In genomic region chr12:119989619-119990381, GRCh38 we compare ENCODE assay signal across 8 cellular contexts. TPM values are rescaled to one million over a fixed set of nuclear protein-coding genes. Genes with fewer than 3 reads are reported as not detected.
DNase-seq lines count a peak whose midpoint lies in the region; ATAC-seq and TF ChIP-seq lines count a peak whose summit lies in the region.

No MANE protein-coding gene starts in this region.

- TF ChIP-seq CTCF in mesothelial cell of epicardium (IDR thresholded peaks at IDR 0.05; ENCODE audit: unreplicated experiment), result no peak

- H3K4me3 Mint-ChIP-seq in mesothelial cell of epicardium, result peak overlapping the region; percentile 63

- peaks cover 9% of the 10 kb centered on the region for H3K4me1 Mint-ChIP-seq in mesothelial cell of epicardium

- H3K27ac Mint-ChIP-seq in mesothelial cell of epicardium, result no peak overlapping the region

- DNase-seq in NCI-H2171 treated with DMSO at 0.1 percent for 48 hours (lab: John Stamatoyannopoulos, UW) (peak; percentile 31), NCI-H2171 (lab: John Stamatoyannopoulos, UW) (no peak), NCI-H460 (ENCODE audit: extremely low read depth, low read depth) (peak; percentile 65), activated T-cell treated with anti-CD3 and anti-CD28 coated beads for 1 hour (ENCODE audit: low read depth) (peak; percentile 57), epidermal melanocyte (ENCODE audit: insufficient read length, low spot score) (peak; percentile 34), mesothelial cell of epicardium (ENCODE audit: low spot score in 2 of 2, unreplicated experiment in 2 of 2) (peak; percentile 85 to 94)
- DNase-seq in stimulated activated CD8-positive, alpha-beta memory T cell treated with anti-CD3 and anti-CD28 coated beads, Interleukin-2, amount 100 ng/mL, for 1 hour (ENCODE audit: low read depth in 2 of 2), result peak; percentile 37 to 51

- no peaks in the 10 kb centered on the region for H3K36me3 Mint-ChIP-seq in mesothelial cell of epicardium

- ATAC-seq in HG02642 (IDR thresholded peaks at IDR 0.05; ENCODE audit: poor library complexity, unreplicated experiment), result peak; percentile 40

- H3K9me3 Mint-ChIP-seq in mesothelial cell of epicardium, result no peaks in the 10 kb centered on the region

- H3K27me3 Mint-ChIP-seq in mesothelial cell of epicardium (ENCODE audit: low read depth), result peaks cover 51% of the 10 kb centered on the region

RNA-seq across cellular contexts. Expression of gene BICDL1, which starts 0.8 kb away (rescaled TPM):
- total RNA-seq in NCI-H460 (2014; rRNA removed; shearing (Covaris generic)), result 3.2 and 4.2 TPM in 2 replicates
- polyA plus RNA-seq in NCI-H460 (2014; cell fraction: nucleus; rRNA removed), result 9.1 and 18.0 TPM in 2 replicates
- total RNA-seq in mesothelial cell of epicardium, result 38.8 to 41.5 TPM (median 40.1 TPM) in 3 replicates
